ENCODE assay signal across 9 cellular contexts in genomic region chr4:23333946-23334878, GRCh38.
DNase-seq lines count a peak whose midpoint lies in the region; ATAC-seq and TF ChIP-seq lines count a peak whose summit lies in the region.
"Had no signal": no experiment of that assay in that cellular context is flagged by ENCODE, and none has a peak within 500 bp of the region (broad histone marks: within the 10 kb centered on the region; RNA-seq: fewer than 3 reads in every experiment).

No MANE protein-coding gene starts in this region.

- no peaks in the 10 kb centered on the region for H3K27me3 ChIP-seq in CD8-positive, alpha-beta T cell (ENCODE audit: insufficient read depth, low read length)
- H3K27me3 ChIP-seq in iPS-18a (ENCODE audit: control insufficient read depth, insufficient read depth, low read length) (no peaks in the 10 kb centered on the region), aorta (ENCODE audit: control insufficient read depth in 1 of 2, insufficient read depth in 2 of 2, low read length in 1 of 2) (no peaks in the 10 kb centered on the region), sigmoid colon (no peaks in the 10 kb centered on the region)
- H3K27me3 ChIP-seq: SJCRH30 had no signal

- no peaks in the 10 kb centered on the region for H3K36me3 ChIP-seq in CD8-positive, alpha-beta T cell (ENCODE audit: insufficient read depth, low read length)
- H3K36me3 ChIP-seq in iPS-18a (ENCODE audit: control insufficient read depth, low read depth, low read length) (no peaks in the 10 kb centered on the region), aorta (ENCODE audit: control insufficient read depth in 1 of 2, insufficient read depth in 2 of 2, low read length in 1 of 2) (no peaks in the 10 kb centered on the region), sigmoid colon (no peaks in the 10 kb centered on the region)
- H3K36me3 ChIP-seq: SJCRH30 had no signal

- POLR2A ChIA-PET in CD8-positive, alpha-beta T cell (lab: Charles Lee), result no interaction called here

- H3K27ac ChIP-seq in CD8-positive, alpha-beta T cell (ENCODE audit: low read depth, low read length), result peak overlapping the region; percentile 23
- peak overlapping the region; percentile 7 for H3K27ac ChIP-seq in iPS-18a (ENCODE audit: low read length)
- H3K27ac ChIP-seq in aorta (ENCODE audit: low read depth in 1 of 2, low read length in 2 of 2), result no peak overlapping the region
- H3K27ac ChIP-seq in sigmoid colon, result no peak overlapping the region
- H3K27ac ChIP-seq: SJCRH30 had no signal

- H3K36me3 Mint-ChIP-seq in CD8-positive, alpha-beta T cell, result no peaks in the 10 kb centered on the region
- H3K36me3 Mint-ChIP-seq in activated T-helper 2 cell treated with anti-CD3 and anti-CD28 coated beads, Interferon-gamma antibody, Interleukin-2, Interleukin-4, amounts not matched to agents 10 μg/mL and 5 μg/mL and 100 μg/mL, durations not matched to agents 14 hours and 24 hours and 36 hours (ENCODE audit: low read depth), result no peaks in the 10 kb centered on the region

- H3K4me3 ChIP-seq in CD8-positive, alpha-beta T cell (ENCODE audit: low read depth, low read length), result no peak overlapping the region
- H3K4me3 ChIP-seq in iPS-18a (ENCODE audit: low read length) (no peak overlapping the region), aorta (ENCODE audit: low read length in 2 of 2) (no peak overlapping the region), sigmoid colon (no peak overlapping the region)
- H3K4me3 ChIP-seq: SJCRH30 had no signal

- TF ChIP-seq POLR2A in sigmoid colon (IDR thresholded peaks at IDR 0.05), result no peak

- H3K4me1 Mint-ChIP-seq in CD8-positive, alpha-beta T cell (ENCODE audit: low read depth), result peaks cover 29% of the 10 kb centered on the region
- H3K4me1 Mint-ChIP-seq in activated T-helper 2 cell treated with anti-CD3 and anti-CD28 coated beads, Interferon-gamma antibody, Interleukin-2, Interleukin-4, amounts not matched to agents 10 μg/mL and 5 μg/mL and 100 μg/mL, durations not matched to agents 14 hours and 24 hours and 36 hours (ENCODE audit: low read depth), result peaks cover 30% of the 10 kb centered on the region

- intact Hi-C loops in CD8-positive, alpha-beta T cell (cut with DNase I, micrococcal nuclease), result loop anchor here in 1 of 2 experiments (5.0 kb wide), 1 partner anchor 42 kb away; no protein-coding TSS in a partner anchor
- intact Hi-C loops in activated T-helper 2 cell treated with anti-CD3 and anti-CD28 coated beads, Interferon-gamma antibody, Interleukin-2, Interleukin-4, amounts not matched to agents 10 μg/mL and 5 μg/mL and 100 μg/mL, durations not matched to agents 14 hours and 24 hours and 36 hours (cut with micrococcal nuclease), result loop anchor here (1.0 to 10.0 kb wide), 4 partner anchors 29 to 1141 kb away; no protein-coding TSS in a partner anchor
- intact Hi-C loops in aorta (cut with DNase I) (no loop called here), sigmoid colon (cut with DNase I) (no loop called here)

- peak in 1 of 7 experiments; percentile 44 for DNase-seq in CD8-positive, alpha-beta T cell
- DNase-seq in NCI-H345 treated with DMSO at 0.1 percent for 48 hours (lab: John Stamatoyannopoulos, UW; ENCODE audit: unreplicated experiment) (peak; percentile 20), aorta (no peak), sigmoid colon (no peak)
- DNase-seq in activated T-helper 2 cell treated with anti-CD3 and anti-CD28 coated beads, Interferon-gamma antibody, Interleukin-2, Interleukin-4, amounts not matched to agents 10 μg/mL and 5 μg/mL and 100 μg/mL, durations not matched to agents 14 hours and 24 hours and 36 hours (ENCODE audit: low spot score), result peak; percentile 56

- H3K9me3 ChIP-seq in CD8-positive, alpha-beta T cell (ENCODE audit: low read length), result no peaks in the 10 kb centered on the region
- H3K9me3 ChIP-seq in iPS-18a (ENCODE audit: control insufficient read depth, low read depth, low read length) (no peaks in the 10 kb centered on the region), aorta (ENCODE audit: control insufficient read depth, low read length) (no peaks in the 10 kb centered on the region), sigmoid colon (no peaks in the 10 kb centered on the region)
- H3K9me3 ChIP-seq: SJCRH30 had no signal

- peak overlapping the region; percentile 23 for H3K4me3 Mint-ChIP-seq in CD8-positive, alpha-beta T cell
- peak overlapping the region; percentile 47 for H3K4me3 Mint-ChIP-seq in activated T-helper 2 cell treated with anti-CD3 and anti-CD28 coated beads, Interferon-gamma antibody, Interleukin-2, Interleukin-4, amounts not matched to agents 10 μg/mL and 5 μg/mL and 100 μg/mL, durations not matched to agents 14 hours and 24 hours and 36 hours (ENCODE audit: low read depth)

- CTCF ChIA-PET in CD8-positive, alpha-beta T cell (lab: Charles Lee), result interaction anchor here (0.7 kb wide), 1 partner anchor 132 kb away, joined by 3 read pairs; no protein-coding TSS in a partner anchor

- no peak for TF ChIP-seq EP300 in sigmoid colon (IDR thresholded peaks at IDR 0.05)

- TF ChIP-seq CTCF in CD8-positive, alpha-beta T cell (IDR thresholded peaks at IDR 0.05), result no peak
- no peak for TF ChIP-seq CTCF in sigmoid colon (IDR thresholded peaks at IDR 0.05)

- peak overlapping the region; percentile 14 for H3K9ac ChIP-seq in iPS-18a (ENCODE audit: low read length)

- H3K9me3 Mint-ChIP-seq in CD8-positive, alpha-beta T cell, result peaks cover 3% of the 10 kb centered on the region
- H3K9me3 Mint-ChIP-seq in activated T-helper 2 cell treated with anti-CD3 and anti-CD28 coated beads, Interferon-gamma antibody, Interleukin-2, Interleukin-4, amounts not matched to agents 10 μg/mL and 5 μg/mL and 100 μg/mL, durations not matched to agents 14 hours and 24 hours and 36 hours, result peaks cover 9% of the 10 kb centered on the region

- H3K27ac Mint-ChIP-seq in CD8-positive, alpha-beta T cell, result peak overlapping the region; percentile 65
- H3K27ac Mint-ChIP-seq in activated T-helper 2 cell treated with anti-CD3 and anti-CD28 coated beads, Interferon-gamma antibody, Interleukin-2, Interleukin-4, amounts not matched to agents 10 μg/mL and 5 μg/mL and 100 μg/mL, durations not matched to agents 14 hours and 24 hours and 36 hours, result peak overlapping the region; percentile 76

- no peaks in the 10 kb centered on the region for H3K27me3 Mint-ChIP-seq in CD8-positive, alpha-beta T cell (ENCODE audit: low read depth)
- peaks cover 5% of the 10 kb centered on the region for H3K27me3 Mint-ChIP-seq in activated T-helper 2 cell treated with anti-CD3 and anti-CD28 coated beads, Interferon-gamma antibody, Interleukin-2, Interleukin-4, amounts not matched to agents 10 μg/mL and 5 μg/mL and 100 μg/mL, durations not matched to agents 14 hours and 24 hours and 36 hours (ENCODE audit: low read depth)

- peaks cover 27% of the 10 kb centered on the region for H3K4me1 ChIP-seq in CD8-positive, alpha-beta T cell (ENCODE audit: insufficient read depth, low read length)
- H3K4me1 ChIP-seq in iPS-18a (ENCODE audit: control insufficient read depth, low read depth, low read length), result peaks cover 26% of the 10 kb centered on the region
- no peaks in the 10 kb centered on the region for H3K4me1 ChIP-seq in aorta (ENCODE audit: control insufficient read depth in 1 of 2, insufficient read depth in 2 of 2, low read length in 2 of 2)
- no peaks in the 10 kb centered on the region for H3K4me1 ChIP-seq in sigmoid colon

- peak; percentile 82 for ATAC-seq in CD8-positive, alpha-beta T cell
- peak; percentile 70 for ATAC-seq in GM19372 (IDR thresholded peaks at IDR 0.05; ENCODE audit: low read depth, unreplicated experiment)
- peak; percentile 78 for ATAC-seq in HG03280 (IDR thresholded peaks at IDR 0.05; ENCODE audit: unreplicated experiment)
- peak; percentile 59 for ATAC-seq in aorta (ENCODE audit: low FRiP score)

- WGBS in aorta, 2 donors, result 37 to 38% methylated on average over 5 of the region's 5 CpGs
- WGBS in sigmoid colon, 2 donors, result 16 to 18% methylated on average over 5 of the region's 5 CpGs

Comparison
In these comparisons a context has a peak if more than half of its experiments do, and no peak if none do; other contexts are left out.
1. DNase-seq: peak in NCI-H345 treated with DMSO at 0.1 percent for 48 hours (single experiment) and activated T-helper 2 cell treated with anti-CD3 and anti-CD28 coated beads, Interferon-gamma antibody, Interleukin-2, Interleukin-4, amounts not matched to agents 10 μg/mL and 5 μg/mL and 100 μg/mL, durations not matched to agents 14 hours and 24 hours and 36 hours (single experiment); none in aorta (0 of 2) and sigmoid colon (single experiment).
2. H3K27ac ChIP-seq: peak in CD8-positive, alpha-beta T cell (single experiment) and iPS-18a (single experiment); none in aorta (0 of 2) and sigmoid colon (0 of 4).
3. Peak in every context shown above with its lines, with median percentiles within 50 percentile points of each other: ATAC-seq.